Comparison of ENCODE assay signal across 1 cellular context in the genomic region with DNA sequence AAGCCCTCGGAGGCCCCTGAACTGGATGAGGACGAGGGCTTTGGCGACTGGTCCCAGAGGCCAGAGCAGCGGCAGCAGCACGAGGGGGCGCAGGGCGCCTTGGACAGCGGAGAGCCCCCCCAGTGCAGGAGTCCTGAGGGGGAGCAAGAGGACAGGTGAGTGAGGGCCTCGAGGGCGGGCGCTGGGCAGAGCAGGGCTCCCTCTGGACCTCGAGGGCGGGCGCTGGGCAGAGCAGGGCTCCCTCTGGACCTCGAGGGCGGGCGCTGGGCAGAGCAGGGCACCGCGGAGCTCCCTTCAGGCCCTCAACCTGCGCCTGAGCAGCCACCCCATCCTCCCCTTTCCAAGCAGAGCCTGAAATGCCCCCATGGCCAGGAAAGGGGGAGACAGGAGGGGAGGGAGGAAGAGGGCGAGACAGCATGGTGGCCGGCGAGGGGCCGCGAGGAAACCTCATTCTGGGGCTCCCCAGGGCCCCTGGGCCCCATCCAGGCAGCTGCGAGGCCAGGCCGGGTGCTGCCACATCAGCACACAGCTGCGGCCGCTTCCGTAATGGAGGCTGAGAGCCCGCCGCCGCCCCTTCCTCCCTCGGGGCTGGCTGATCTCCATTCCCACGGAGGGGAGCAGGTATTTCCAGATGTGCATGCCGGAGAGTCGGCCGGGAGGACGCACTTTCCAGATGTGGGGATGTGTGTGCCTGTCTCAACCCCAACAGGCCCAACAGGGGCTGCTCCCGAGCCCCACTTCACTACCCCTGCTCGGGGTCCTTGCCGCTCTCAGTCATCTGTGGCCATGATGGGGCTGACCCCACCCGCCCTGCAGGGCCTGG.
TF ChIP-seq lines count a peak whose summit lies in the region.

No MANE protein-coding gene starts in this region.

TF ChIP-seq in A549, 52 proteins besides CTCF, POLR2A, EP300 and RAD21 (continued from another document):
- TF ChIP-seq REST (IDR thresholded peaks at IDR 0.05), result no peak
- no peak for TF ChIP-seq ZFP36 (IDR thresholded peaks at IDR 0.05; ENCODE audit: borderline replicate concordance, partially characterized antibody)
- TF ChIP-seq, protein P1, sequence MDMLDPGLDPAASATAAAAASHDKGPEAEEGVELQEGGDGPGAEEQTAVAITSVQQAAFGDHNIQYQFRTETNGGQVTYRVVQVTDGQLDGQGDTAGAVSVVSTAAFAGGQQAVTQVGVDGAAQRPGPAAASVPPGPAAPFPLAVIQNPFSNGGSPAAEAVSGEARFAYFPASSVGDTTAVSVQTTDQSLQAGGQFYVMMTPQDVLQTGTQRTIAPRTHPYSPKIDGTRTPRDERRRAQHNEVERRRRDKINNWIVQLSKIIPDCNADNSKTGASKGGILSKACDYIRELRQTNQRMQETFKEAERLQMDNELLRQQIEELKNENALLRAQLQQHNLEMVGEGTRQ (IDR thresholded peaks at IDR 0.05), result no peak
- TF ChIP-seq HMGXB4 (CRISPR knock-in tag; IDR thresholded peaks at IDR 0.05; ENCODE audit: borderline replicate concordance), result no peak
- no peak for TF ChIP-seq ATOH8 (CRISPR knock-in tag; IDR thresholded peaks at IDR 0.05; ENCODE audit: low read depth)
- TF ChIP-seq JUN (IDR thresholded peaks at IDR 0.05), result no peak
- TF ChIP-seq PHF8 (IDR thresholded peaks at IDR 0.05; ENCODE audit: borderline replicate concordance, low read depth), result no peak
- TF ChIP-seq HOXB13 (CRISPR knock-in tag; IDR thresholded peaks at IDR 0.05; ENCODE audit: low read depth), result no peak
- no peak for TF ChIP-seq HOXA7 (CRISPR knock-in tag; IDR thresholded peaks at IDR 0.05)
- no peak for TF ChIP-seq MAZ (IDR thresholded peaks at IDR 0.05; ENCODE audit: borderline replicate concordance, low read depth, low read length)
- no peak for TF ChIP-seq RCOR1 (IDR thresholded peaks at IDR 0.05; ENCODE audit: low read depth, low read length)
- no peak for TF ChIP-seq PBX3 (IDR thresholded peaks at IDR 0.05)
- no peak for TF ChIP-seq MAX (IDR thresholded peaks at IDR 0.05)
- TF ChIP-seq HOXB5 (CRISPR knock-in tag; IDR thresholded peaks at IDR 0.05), result no peak
- no peak for TF ChIP-seq FOSB (CRISPR knock-in tag; IDR thresholded peaks at IDR 0.05)
- TF ChIP-seq MAFK (IDR thresholded peaks at IDR 0.05; ENCODE audit: partially characterized antibody), result no peak
